ENCODE assay signal across 11 cellular contexts in genomic region chr6:121652726-121653623, GRCh38.
A peak's percentile ranks its signal among the peaks of the same experiment; 100 is the strongest.
DNase-seq lines count a peak whose midpoint lies in the region; ATAC-seq and TF ChIP-seq lines count a peak whose summit lies in the region.
"Had no signal": no experiment of that assay in that cellular context is flagged by ENCODE, and none has a peak within 500 bp of the region (broad histone marks: within the 10 kb centered on the region; RNA-seq: fewer than 3 reads in every experiment).

No MANE protein-coding gene starts in this region.

- ATAC-seq in left ventricle myocardium superior, result peak; percentile 63
- ATAC-seq in activated CD4-positive, CD25-positive, alpha-beta regulatory T cell treated with anti-CD3 and anti-CD28 coated beads, Interleukin-2, amount 50 U/mL, for 24 hours, result no peak
- ATAC-seq: body of pancreas had no signal

- no peaks in the 10 kb centered on the region for H3K36me3 ChIP-seq in adipocyte (ENCODE audit: control insufficient read depth, insufficient read depth, low read length, severe bottlenecking)
- no peaks in the 10 kb centered on the region for H3K36me3 ChIP-seq in tibial artery

- H3K27me3 ChIP-seq in adipocyte (replicated peaks; ENCODE audit: control insufficient read depth, insufficient read depth, low read length) (no peaks in the 10 kb centered on the region), tibial artery (no peaks in the 10 kb centered on the region)
- H3K27me3 ChIP-seq: body of pancreas had no signal

- H3K9me3 ChIP-seq in adipocyte (ENCODE audit: control insufficient read depth, low read length) (no peaks in the 10 kb centered on the region), tibial artery (no peaks in the 10 kb centered on the region)
- H3K9me3 ChIP-seq: body of pancreas had no signal

- DNase-seq in NCI-H82 (lab: John Stamatoyannopoulos, UW) (peak; percentile 3), NCI-H82 treated with DMSO at 0.1 percent for 48 hours (lab: John Stamatoyannopoulos, UW; ENCODE audit: unreplicated experiment) (no peak), adipocyte (ENCODE audit: low read depth) (peak; percentile 93), left ventricle myocardium superior (no peak), tibial artery (peak in 1 of 2 donors; percentile 75), NCI-H2227 (lab: John Stamatoyannopoulos, UW; ENCODE audit: unreplicated experiment) (no peak), GOT3 (lab: John Stamatoyannopoulos, UW) (no peak)
- DNase-seq: stimulated activated naive CD4-positive, alpha-beta T cell treated with Interleukin-2 at 50 U/mL for 16 hours had no signal

- intact Hi-C loops in left ventricle myocardium superior (cut with micrococcal nuclease) (loop anchor here (10.0 kb wide), 1 partner anchor 122 kb away; no protein-coding TSS in a partner anchor), tibial artery (cut with DNase I; ENCODE audit: low total_unique reads) (loop anchor here (5.0 kb wide), 1 partner anchor 384 kb away; no protein-coding TSS in a partner anchor)

- H3K9ac ChIP-seq in adipocyte (ENCODE audit: low read length), result peak overlapping the region; percentile 40

- no peak for TF ChIP-seq CTCF in tibial artery (IDR thresholded peaks at IDR 0.05)

- peak overlapping the region; percentile 40 to 42 for H3K27ac ChIP-seq in tibial artery
- H3K27ac ChIP-seq: 22Rv1 had no signal

- peaks cover 23% of the 10 kb centered on the region for H3K4me1 ChIP-seq in adipocyte (ENCODE audit: control insufficient read depth, insufficient read depth, low read length)
- peaks cover 0 to 15% (median 2%) of the 10 kb centered on the region in 4 donors for H3K4me1 ChIP-seq in tibial artery
- H3K4me1 ChIP-seq: body of pancreas had no signal

- H3K4me3 ChIP-seq in adipocyte (ENCODE audit: low read length), result peak overlapping the region; percentile 57
- no peak overlapping the region for H3K4me3 ChIP-seq in tibial artery
- H3K4me3 ChIP-seq: body of pancreas had no signal

Comparison
In these comparisons a context has a peak if more than half of its experiments do, and no peak if none do; other contexts are left out.
1. DNase-seq: peak in NCI-H82 (single experiment) and adipocyte (single experiment); none in NCI-H82 treated with DMSO at 0.1 percent for 48 hours (single experiment), left ventricle myocardium superior (single experiment), NCI-H2227 (single experiment) and GOT3 (single experiment).